18 cellular contexts compared by ENCODE assay signal in genomic region chr5:53111139-53111538, GRCh38. TPM values are rescaled to one million over a fixed set of nuclear protein-coding genes. Genes with fewer than 3 reads are reported as not detected.
DNase-seq lines count a peak whose midpoint lies in the region; ATAC-seq, FAIRE-seq and TF ChIP-seq lines count a peak whose summit lies in the region.
"Had no signal": no experiment of that assay in that cellular context is flagged by ENCODE, and none has a peak within 500 bp of the region (broad histone marks: within the 10 kb centered on the region; RNA-seq: fewer than 3 reads in every experiment).

No MANE protein-coding gene starts in this region.

- 93% methylated on average over 1 of the region's 1 CpG for WGBS in A549 (ENCODE audit: missing lambda C conversion rate)

- ATAC-seq in A549 (no peak), T-cell (replicated peaks in 1 of 4) (no peak), HG02798 (IDR thresholded peaks at IDR 0.05; ENCODE audit: poor library complexity, unreplicated experiment) (no peak), HG02678 (IDR thresholded peaks at IDR 0.05; ENCODE audit: unreplicated experiment) (no peak)
- no peak for ATAC-seq in CD4-positive, alpha-beta T cell (ENCODE audit: poor library complexity)

- no peak for FAIRE-seq in A549 (lab: Jason Lieb, UNC)

- CTCF ChIA-PET in A549 (lab: Yijun Ruan, JAX): no interaction called here
- CTCF ChIA-PET in CD4-positive, alpha-beta T cell (lab: Charles Lee): no interaction called here
- CTCF ChIA-PET in T-cell (lab: Charles Lee): no interaction called here

- peak overlapping the region; percentile 94 for H3K4me3 Mint-ChIP-seq in CD4-positive, alpha-beta T cell
- H3K4me3 Mint-ChIP-seq in T-cell: peak overlapping the region; percentile 92 to 97 (median 96)
- H3K4me3 Mint-ChIP-seq in immature natural killer cell: peak overlapping the region in 4 of 5 donors; percentile 3 to 97 (median 94)

- H3K27me3 Mint-ChIP-seq in CD4-positive, alpha-beta T cell: no peaks in the 10 kb centered on the region
- no peaks in the 10 kb centered on the region for H3K27me3 Mint-ChIP-seq in T-cell
- peaks cover 0 to 1% (median 0%) of the 10 kb centered on the region in 3 donors for H3K27me3 Mint-ChIP-seq in immature natural killer cell (ENCODE audit: low read depth in 3 of 3)
- H3K27me3 Mint-ChIP-seq: IgD-negative memory B cell had no signal

- TF ChIP-seq EP300 in A549 (IDR thresholded peaks at IDR 0.05): no peak

- H3K4me2 ChIP-seq in A549: peak overlapping the region; percentile 89; the same call in 2 of the 3 replicates

- H3K9me3 Mint-ChIP-seq in CD4-positive, alpha-beta T cell: no peaks in the 10 kb centered on the region
- no peaks in the 10 kb centered on the region for H3K9me3 Mint-ChIP-seq in T-cell
- no peaks in the 10 kb centered on the region for H3K9me3 Mint-ChIP-seq in immature natural killer cell
- H3K9me3 Mint-ChIP-seq: IgD-negative memory B cell had no signal

- peaks cover 42% of the 10 kb centered on the region for H3K4me1 Mint-ChIP-seq in CD4-positive, alpha-beta T cell (ENCODE audit: low read depth)
- H3K4me1 Mint-ChIP-seq in T-cell (peaks cover 26 to 46% (median 45%) of the 10 kb centered on the region in 3 donors), immature natural killer cell (peaks cover 23 to 42% of the 10 kb centered on the region in 2 donors)

- H3K4me1 ChIP-seq in A549: peaks cover 15% of the 10 kb centered on the region; the same call in 2 of the 3 replicates
- H3K4me1 ChIP-seq: BE2C had no signal

- H3K27ac ChIP-seq in A549: no peak overlapping the region
- no peak overlapping the region for H3K27ac ChIP-seq in CD4-positive, alpha-beta T cell (ENCODE audit: low read depth, low read length)
- H3K27ac ChIP-seq: GM23248, left ventricle myocardium inferior, parathyroid adenoma, testis, VCaP had no signal

- no peak for DNase-seq in A549 (ENCODE audit: low read depth in 1 of 2, low spot score in 1 of 2)
- DNase-seq in CD4-positive, alpha-beta T cell: no peak
- no peak for DNase-seq in T-cell
- DNase-seq in immature natural killer cell: no peak
- no peak for DNase-seq in inferior parietal cortex (ENCODE audit: extremely low spot score)
- DNase-seq: activated naive CD4-positive, alpha-beta T cell treated with anti-CD3 and anti-CD28 coated beads, Interleukin-2, amount 50 U/mL, for 16 hours; BE2C; foreskin melanocyte; GM23248; left ventricle myocardium inferior; NCI-H1105; NCI-H82; testis had no signal

- POLR2A ChIA-PET in A549 (lab: Yijun Ruan, JAX) (no interaction called here), T-cell (lab: Charles Lee) (no interaction called here)
- POLR2A ChIA-PET in CD4-positive, alpha-beta T cell (lab: Charles Lee): no interaction called here

- TF ChIP-seq POLR2A in A549 (IDR thresholded peaks at IDR 0.05; ENCODE audit: low read length): no peak

- H3K36me3 Mint-ChIP-seq in CD4-positive, alpha-beta T cell (ENCODE audit: low read depth): peaks cover 21% of the 10 kb centered on the region
- H3K36me3 Mint-ChIP-seq in T-cell (peaks cover 3% of the 10 kb centered on the region), immature natural killer cell (peaks cover 0 to 9% (median 0%) of the 10 kb centered on the region in 3 donors)

- no peak overlapping the region; the same call in 2 of the 3 replicates for H3K4me3 ChIP-seq in A549

- no peak for TF ChIP-seq RAD21 in A549 (conservative IDR thresholded peaks at IDR 0.05 in 1 of 2, IDR thresholded peaks at IDR 0.05 in 1 of 2)

- no peak for TF ChIP-seq CTCF in A549 (IDR thresholded peaks at IDR 0.05)
- no peak for TF ChIP-seq CTCF in CD4-positive, alpha-beta T cell (IDR thresholded peaks at IDR 0.05)

- H3K9me3 ChIP-seq in A549: no peaks in the 10 kb centered on the region
- H3K9me3 ChIP-seq in CD4-positive, alpha-beta T cell (ENCODE audit: control insufficient read depth, low read length): no peaks in the 10 kb centered on the region
- H3K9me3 ChIP-seq: BE2C, left ventricle myocardium inferior, testis had no signal

- intact Hi-C loops in CD4-positive, alpha-beta T cell (cut with DNase I, micrococcal nuclease): loop anchor here in 1 of 2 experiments (5.0 kb wide), 2 partner anchors 314 to 451 kb away; partner anchors contain the start of gene NDUFS4

- H3K27me3 ChIP-seq in CD4-positive, alpha-beta T cell (ENCODE audit: control insufficient read depth, insufficient read depth, low read length): no peaks in the 10 kb centered on the region
- H3K27me3 ChIP-seq: BE2C, testis had no signal

- H3K27ac Mint-ChIP-seq in CD4-positive, alpha-beta T cell: no peak overlapping the region
- H3K27ac Mint-ChIP-seq in T-cell (no peak overlapping the region), immature natural killer cell (no peak overlapping the region)

TF ChIP-seq in A549, 52 proteins besides CTCF, POLR2A, EP300 and RAD21:
- TF ChIP-seq PHF8 (IDR thresholded peaks at IDR 0.05; ENCODE audit: borderline replicate concordance, low read depth): no peak
- TF ChIP-seq MAFK (IDR thresholded peaks at IDR 0.05; ENCODE audit: partially characterized antibody): peak; percentile 57
- no peak for TF ChIP-seq EHMT2 (IDR thresholded peaks at IDR 0.05; ENCODE audit: low read depth)

RNA-seq across cellular contexts. Expression of gene MOCS2, which starts 1.6 kb away (rescaled TPM):
- polyA plus RNA-seq in A549 (2011; rRNA removed) (44.3 and 75.3 TPM in 2 replicates), A549 (2017; fragmentation: RNase III; extraction: RNeasy Plus Mini Kit Qiagen cat#74134 plus additional on column Dnase treatment) (47.7 to 51.0 TPM (median 50.2 TPM) in 3 replicates), immature natural killer cell (10 to 100 TPM; 33.3 to 59.9 (median 40.7) TPM)
- 18.3 and 21.4 TPM in 2 replicates for polyA plus RNA-seq in A549 (2012; cell fraction: cytosol; rRNA removed)
- polyA plus RNA-seq in A549 (2012; cell fraction: nucleus; rRNA removed): 3.3 and 5.2 TPM in 2 replicates
- polyA minus RNA-seq in A549 (2011; rRNA and poly(A)+ RNA removed): 7.5 and 8.9 TPM in 2 replicates
- 10 to 100 TPM; 19.5 to 20.4 TPM for total RNA-seq in CD4-positive, alpha-beta T cell
- 10 to 100 TPM; 15.2 to 26.1 (median 21.0) TPM for total RNA-seq in T-cell
